In genomic region chr6:158219229-158219628, GRCh38 we compare ENCODE assay signal across 12 cellular contexts. TPM values are rescaled to one million over a fixed set of nuclear protein-coding genes. Genes with fewer than 3 reads are reported as not detected.
A peak's percentile ranks its signal among the peaks of the same experiment; 100 is the strongest.
DNase-seq lines count a peak whose midpoint lies in the region; ATAC-seq and TF ChIP-seq lines count a peak whose summit lies in the region.
"Had no signal": no experiment of that assay in that cellular context is flagged by ENCODE, and none has a peak within 500 bp of the region (broad histone marks: within the 10 kb centered on the region; RNA-seq: fewer than 3 reads in every experiment).

No MANE protein-coding gene starts in this region.

- no peak overlapping the region for H3K4me3 Mint-ChIP-seq in effector memory CD8-positive, alpha-beta T cell
- no peak overlapping the region for H3K4me3 Mint-ChIP-seq in CD4-positive, alpha-beta memory T cell
- H3K4me3 Mint-ChIP-seq: endodermal cell had no signal

- CTCF ChIA-PET in CD4-positive, alpha-beta memory T cell (lab: Charles Lee; ENCODE audit: partially characterized antibody), result interaction anchor here (1.0 to 2.9 kb wide), 5 partner anchors 8 to 472 kb away, joined by 3 to 13 read pairs (median 9); no protein-coding TSS in a partner anchor

- H3K4me3 ChIP-seq in osteoblast (ENCODE audit: insufficient read depth, low read length), result no peak overlapping the region
- H3K4me3 ChIP-seq in CD4-positive, alpha-beta memory T cell (ENCODE audit: low read length in 2 of 2), result no peak overlapping the region

- peaks cover 9% of the 10 kb centered on the region for H3K4me1 ChIP-seq in osteoblast (ENCODE audit: insufficient read depth, low read length)
- H3K4me1 ChIP-seq in CD4-positive, alpha-beta memory T cell (ENCODE audit: insufficient read depth, low read length), result no peaks in the 10 kb centered on the region

- intact Hi-C loops in CD4-positive, alpha-beta memory T cell (cut with micrococcal nuclease), result no loop called here

- H3K4me2 ChIP-seq in osteoblast (ENCODE audit: insufficient read depth, low read length), result peak overlapping the region; percentile 25

- H3K27ac Mint-ChIP-seq in effector memory CD8-positive, alpha-beta T cell, result no peak overlapping the region
- H3K27ac Mint-ChIP-seq in CD4-positive, alpha-beta memory T cell, result no peak overlapping the region
- H3K27ac Mint-ChIP-seq: endodermal cell had no signal

- H2AFZ ChIP-seq in osteoblast (ENCODE audit: low read length), result peak overlapping the region; percentile 83

- POLR2A ChIA-PET in CD4-positive, alpha-beta memory T cell (lab: Charles Lee; ENCODE audit: partially characterized antibody), result no interaction called here

- no peaks in the 10 kb centered on the region for H3K9me3 ChIP-seq in osteoblast (ENCODE audit: low read depth, low read length)
- H3K9me3 ChIP-seq in CD4-positive, alpha-beta memory T cell (ENCODE audit: control insufficient read depth in 1 of 2, low read length in 2 of 2), result peaks cover 0 to 4% of the 10 kb centered on the region in 2 donors

- TF ChIP-seq CTCF in osteoblast (IDR thresholded peaks at IDR 0.05; ENCODE audit: extremely low read depth, low read depth, low read length), result no peak

- H3K27me3 ChIP-seq in osteoblast (ENCODE audit: insufficient read depth, low read length), result no peaks in the 10 kb centered on the region
- no peaks in the 10 kb centered on the region for H3K27me3 ChIP-seq in CD4-positive, alpha-beta memory T cell (ENCODE audit: insufficient read depth, low read length)

- H3K79me2 ChIP-seq in osteoblast (ENCODE audit: insufficient read depth, low read length), result no peaks in the 10 kb centered on the region

- DNase-seq in GF-D8 (lab: John Stamatoyannopoulos, UW), result peak; percentile 26
- DNase-seq in NOMO-1 treated with DMSO at 0.1 percent for 48 hours (lab: John Stamatoyannopoulos, UW; ENCODE audit: unreplicated experiment), result peak; percentile 93
- DNase-seq in epithelial cell of prostate (ENCODE audit: low read depth, low spot score), result peak; percentile 99
- DNase-seq in osteoblast (ENCODE audit: insufficient read length, low spot score, missing footprints), result peak; percentile 96
- no peak for DNase-seq in effector memory CD8-positive, alpha-beta T cell
- no peak for DNase-seq in CD4-positive, alpha-beta memory T cell
- DNase-seq in NCI-H187 (lab: John Stamatoyannopoulos, UW), result no peak
- DNase-seq in germinal center (ENCODE audit: low spot score), result no peak
- DNase-seq: endodermal cell; NCI-H510A; stimulated activated CD4-positive, alpha-beta T cell treated with anti-CD3 and anti-CD28 coated beads, Interleukin-12 subunit alpha, Interleukin-12 subunit beta, amount 100 ng/mL, for 4 hours had no signal

- H3K27ac ChIP-seq in epithelial cell of prostate (peak overlapping the region; percentile 94), osteoblast (ENCODE audit: low read depth, low read length) (peak overlapping the region; percentile 66)
- H3K27ac ChIP-seq in CD4-positive, alpha-beta memory T cell (ENCODE audit: low read depth, low read length), result no peak overlapping the region
- H3K27ac ChIP-seq: VCaP had no signal

- peaks cover 0 to under 1% of the 10 kb centered on the region in 2 donors for H3K4me1 Mint-ChIP-seq in effector memory CD8-positive, alpha-beta T cell (ENCODE audit: low read depth in 2 of 2)
- H3K4me1 Mint-ChIP-seq in CD4-positive, alpha-beta memory T cell, result peaks cover 2 to 4% (median 3%) of the 10 kb centered on the region in 4 donors
- H3K4me1 Mint-ChIP-seq: endodermal cell had no signal

- no peaks in the 10 kb centered on the region for H3K27me3 Mint-ChIP-seq in effector memory CD8-positive, alpha-beta T cell
- no peaks in the 10 kb centered on the region for H3K27me3 Mint-ChIP-seq in CD4-positive, alpha-beta memory T cell

- ATAC-seq in effector memory CD8-positive, alpha-beta T cell (replicated peaks), result no peak

- no peaks in the 10 kb centered on the region for H3K9me3 Mint-ChIP-seq in effector memory CD8-positive, alpha-beta T cell
- no peaks in the 10 kb centered on the region for H3K9me3 Mint-ChIP-seq in CD4-positive, alpha-beta memory T cell

- peaks cover 2% of the 10 kb centered on the region for H3K36me3 Mint-ChIP-seq in effector memory CD8-positive, alpha-beta T cell (ENCODE audit: insufficient read depth)
- H3K36me3 Mint-ChIP-seq in CD4-positive, alpha-beta memory T cell, result no peaks in the 10 kb centered on the region

- H4K20me1 ChIP-seq in osteoblast (ENCODE audit: insufficient read depth, low read length), result no peaks in the 10 kb centered on the region

- H3K36me3 ChIP-seq in osteoblast (ENCODE audit: insufficient read depth, low read length), result no peaks in the 10 kb centered on the region
- H3K36me3 ChIP-seq in CD4-positive, alpha-beta memory T cell (ENCODE audit: insufficient read depth, low read length), result no peaks in the 10 kb centered on the region

RNA-seq across cellular contexts. Expression of gene GTF2H5, which starts 51.1 kb away (rescaled TPM):
- total RNA-seq in osteoblast, result 6.2 and 7.2 TPM in 2 replicates
- total RNA-seq in CD4-positive, alpha-beta memory T cell, result 10 to 100 TPM; 11.3 to 12.2 TPM
- 10 to 100 TPM; 25.2 to 25.7 TPM for polyA plus RNA-seq in CD4-positive, alpha-beta memory T cell

RNA-seq across cellular contexts. Expression of gene SERAC1, which starts 51.2 kb away (rescaled TPM):
- total RNA-seq in osteoblast, result 33.7 and 35.1 TPM in 2 replicates
- 1 to 10 TPM; 4.9 to 5.5 TPM for total RNA-seq in CD4-positive, alpha-beta memory T cell
- polyA plus RNA-seq in CD4-positive, alpha-beta memory T cell, result 1 to 10 TPM; 1.7 to 3.1 TPM

Comparison
In these comparisons a context has a peak if more than half of its experiments do, and no peak if none do; other contexts are left out.
1. DNase-seq: peak in GF-D8 (single experiment), NOMO-1 treated with DMSO at 0.1 percent for 48 hours (single experiment), epithelial cell of prostate (single experiment) and osteoblast (single experiment); none in effector memory CD8-positive, alpha-beta T cell (0 of 3), CD4-positive, alpha-beta memory T cell (0 of 5), NCI-H187 (0 of 2) and germinal center (single experiment).